ENCODE assay signal across 1 cellular context in genomic region chr1:31795801-31796621, GRCh38.
TF ChIP-seq lines count a peak whose summit lies in the region.

No MANE protein-coding gene starts in this region.

TF ChIP-seq in HepG2, 621 proteins besides CTCF, POLR2A, EP300 and RAD21 (continued from another document):
- TF ChIP-seq ARID5B (CRISPR knock-in tag; IDR thresholded peaks at IDR 0.05), result no peak
- TF ChIP-seq ZC3H13 (CRISPR knock-in tag; IDR thresholded peaks at IDR 0.05), result no peak
- TF ChIP-seq NR2C2 (CRISPR knock-in tag; IDR thresholded peaks at IDR 0.05; ENCODE audit: borderline replicate concordance), result no peak
- no peak for TF ChIP-seq U2AF1 (optimal IDR thresholded peaks at IDR 0.05; ENCODE audit: low read depth, low read length)
